In genomic region chr11:809287-810039, GRCh38 we compare ENCODE assay signal across 8 cellular contexts. TPM values are rescaled to one million over a fixed set of nuclear protein-coding genes. Genes with fewer than 3 reads are reported as not detected.
DNase-seq lines count a peak whose midpoint lies in the region; ATAC-seq, FAIRE-seq and TF ChIP-seq lines count a peak whose summit lies in the region.

Gene RPLP2 (plus strand): TSS chr11:809967. CDS start chr11:810235, 268 bp downstream.

- peak within 1 kb of the TSS; percentile 94 to 98 (median 95) for H3K4me3 Mint-ChIP-seq in immature natural killer cell

- TF ChIP-seq CTCF in WI38 (IDR thresholded peaks at IDR 0.05; ENCODE audit: low read depth, low read length) (no peak), bronchial epithelial cell (IDR thresholded peaks at IDR 0.05; ENCODE audit: insufficient read depth, low read length, severe bottlenecking) (no peak)

- peak within 1 kb of the TSS; percentile 96 to 99 (median 98) for H3K27ac Mint-ChIP-seq in immature natural killer cell

- peaks cover 5 to 21% (median 9%) of the 10 kb centered on the region in 3 donors for H3K27me3 Mint-ChIP-seq in immature natural killer cell (ENCODE audit: low read depth in 3 of 3)

- no peaks in the 10 kb centered on the region for H3K36me3 Mint-ChIP-seq in immature natural killer cell

- H3K9me3 Mint-ChIP-seq in immature natural killer cell = no peaks in the 10 kb centered on the region

- H3K36me3 ChIP-seq in bronchial epithelial cell (ENCODE audit: control insufficient read depth, insufficient read depth, low read length) = peaks cover 21% of the 10 kb centered on the region

- DNase-seq in ACHN (peak; percentile 93), NCI-H2227 treated with DMSO at 0.1 percent for 48 hours (lab: John Stamatoyannopoulos, UW) (peak; percentile 100), bronchial epithelial cell (ENCODE audit: low read depth) (peak; percentile 86), immature natural killer cell (peak; percentile 97), smooth muscle cell of the brain vasculature (ENCODE audit: low read depth, low spot score) (peak; percentile 94)

- ATAC-seq in GM18907 (IDR thresholded peaks at IDR 0.05; ENCODE audit: unreplicated experiment) (peak; percentile 78), HG03159 (IDR thresholded peaks at IDR 0.05; ENCODE audit: unreplicated experiment) (peak; percentile 62)

- no peak for FAIRE-seq in bronchial epithelial cell (lab: Jason Lieb, UNC)

- in situ Hi-C loops in ACHN (cut with HindIII; ENCODE audit: low pct_ligation_motif_present, low pct_unique_long_range_greater_than_20kb, low sequenced_read_pairs) = no loop called here

- peaks cover 35 to 38% of the 10 kb centered on the region in 2 donors for H3K4me1 Mint-ChIP-seq in immature natural killer cell

- H3K4me3 ChIP-seq in WI38 (ENCODE audit: low read depth, low read length) = peak within 1 kb of the TSS; percentile 98
- H3K4me3 ChIP-seq in bronchial epithelial cell (ENCODE audit: low read depth, low read length) = peak within 1 kb of the TSS; percentile 97

- H3K27me3 ChIP-seq in bronchial epithelial cell (ENCODE audit: control insufficient read depth, insufficient read depth, low read length) = no peaks in the 10 kb centered on the region

RNA-seq across cellular contexts. Expression of gene RPLP2, which starts in this region (rescaled TPM):
- total RNA-seq in bronchial epithelial cell = 211 and 353 TPM in 2 replicates
- 1,000 to 10,000 TPM in 2 of 3 donors, 100 to 1,000 TPM in 1; 640 to 2,076 (median 1,474) TPM for polyA plus RNA-seq in immature natural killer cell

Comparison
In these comparisons a context has a peak if more than half of its experiments do, and no peak if none do; other contexts are left out.
1. Peak in every context shown above with its lines: DNase-seq, ATAC-seq and H3K4me3 ChIP-seq.